ENCODE assay signal across 13 cellular contexts in genomic region chr2:109317471-109318090, GRCh38.
DNase-seq lines count a peak whose midpoint lies in the region; ATAC-seq and TF ChIP-seq lines count a peak whose summit lies in the region.
"Had no signal": no experiment of that assay in that cellular context is flagged by ENCODE, and none has a peak within 500 bp of the region (broad histone marks: within the 10 kb centered on the region; RNA-seq: fewer than 3 reads in every experiment).

No MANE protein-coding gene starts in this region.

- no peak for TF ChIP-seq CTCF in brain (conservative IDR thresholded peaks at IDR 0.05)
- TF ChIP-seq CTCF in lower lobe of right lung (IDR thresholded peaks at IDR 0.05), result no peak
- no peak for TF ChIP-seq CTCF in suprapubic skin (IDR thresholded peaks at IDR 0.05)
- no peak for TF ChIP-seq CTCF in PC-3 (conservative IDR thresholded peaks at IDR 0.05; ENCODE audit: low read depth, low read length)

- TF ChIP-seq POLR2A in suprapubic skin (IDR thresholded peaks at IDR 0.05), result no peak

- H3K4me1 Mint-ChIP-seq in brain (peaks cover 74% of the 10 kb centered on the region), T-helper 17 cell (peaks cover 12% of the 10 kb centered on the region)

- H3K9me3 ChIP-seq in GM23248 (ENCODE audit: low read depth) (no peaks in the 10 kb centered on the region), lower lobe of right lung (no peaks in the 10 kb centered on the region), suprapubic skin (no peaks in the 10 kb centered on the region), PC-3 (ENCODE audit: low read length) (no peaks in the 10 kb centered on the region), T-helper 17 cell (ENCODE audit: control insufficient read depth, low read length, poor library complexity, severe bottlenecking) (no peaks in the 10 kb centered on the region)

- CTCF ChIA-PET in PC-3 (lab: Charles Lee), result no interaction called here

- H3K9me2 ChIP-seq in GM23248 (ENCODE audit: insufficient read depth) (no peaks in the 10 kb centered on the region), PC-3 (replicated peaks; ENCODE audit: low read length) (no peaks in the 10 kb centered on the region)

- POLR2A ChIA-PET in PC-3 (lab: Charles Lee; ENCODE audit: unreplicated experiment), result no interaction called here

- BruUV-seq in PC-3 (replicated peaks; lab: Mats Ljungman, UMichigan), result no TSS peak

- peaks cover 23% of the 10 kb centered on the region for H3F3A ChIP-seq in GM23248 (ENCODE audit: insufficient read depth)
- H3F3A ChIP-seq in PC-3 (ENCODE audit: low read length, unreplicated experiment), result no peaks in the 10 kb centered on the region

- DNase-seq in GM23248, result peak; percentile 31
- no peak for DNase-seq in lower lobe of right lung
- DNase-seq in suprapubic skin (ENCODE audit: low spot score in 2 of 2), result no peak
- DNase-seq in PC-3, result no peak
- no peak for DNase-seq in T-helper 17 cell
- DNase-seq in AML-193 (lab: John Stamatoyannopoulos, UW), result no peak
- DNase-seq: activated T-cell treated with anti-CD3 and anti-CD28 coated beads, Interleukin-2, amount 50 U/mL, for 1 hour; effector memory CD4-positive, alpha-beta T cell; stimulated activated CD4-positive, alpha-beta T cell treated with anti-CD3 and anti-CD28 coated beads, Interleukin-2, amount 100 ng/mL, for 24 hours had no signal

- H3K79me2 ChIP-seq in GM23248 (ENCODE audit: insufficient read depth) (0 out of 2 replicates have a peak, but pooled peaks cover 7% of the 10 kb centered on the region), PC-3 (ENCODE audit: low read length) (peaks cover 11% of the 10 kb centered on the region; the same call in 1 of the 2 replicates)

- no peaks in the 10 kb centered on the region for H3K27me3 ChIP-seq in GM23248 (replicated peaks; ENCODE audit: insufficient read depth)
- H3K27me3 ChIP-seq in lower lobe of right lung (ENCODE audit: low read depth), result no peaks in the 10 kb centered on the region
- no peaks in the 10 kb centered on the region for H3K27me3 ChIP-seq in suprapubic skin
- H3K27me3 ChIP-seq in PC-3 (ENCODE audit: low read length), result no peaks in the 10 kb centered on the region

- H4K20me1 ChIP-seq in GM23248 (ENCODE audit: insufficient read depth) (no peaks in the 10 kb centered on the region), PC-3 (ENCODE audit: low read length) (no peaks in the 10 kb centered on the region)

- ATAC-seq in lower lobe of right lung (no peak), GM21737 (IDR thresholded peaks at IDR 0.05; ENCODE audit: unreplicated experiment) (no peak), PC-3 (no peak), T-helper 17 cell (no peak)
- ATAC-seq: activated CD4-positive, CD25-positive, alpha-beta regulatory T cell treated with anti-CD3 and anti-CD28 coated beads, Interleukin-2, amount 50 U/mL, for 24 hours had no signal

- H3K9ac ChIP-seq in GM23248, result peak overlapping the region; percentile 80
- no peak overlapping the region for H3K9ac ChIP-seq in PC-3 (ENCODE audit: low read length)

- no peak overlapping the region for H2AFZ ChIP-seq in GM23248
- no peak overlapping the region for H2AFZ ChIP-seq in PC-3 (ENCODE audit: low read length)

- H3K9me3 Mint-ChIP-seq in brain, result peaks cover 0 to 2% (median 0%) of the 10 kb centered on the region in 5 experiments

- peak overlapping the region in 2 of 5 experiments; percentile 32 to 66 for H3K4me3 Mint-ChIP-seq in brain
- no peak overlapping the region for H3K4me3 Mint-ChIP-seq in T-helper 17 cell

- peak overlapping the region; percentile 55 for H3K4me3 ChIP-seq in GM23248
- H3K4me3 ChIP-seq in lower lobe of right lung, result no peak overlapping the region
- H3K4me3 ChIP-seq in suprapubic skin, result no peak overlapping the region
- no peak overlapping the region for H3K4me3 ChIP-seq in PC-3 (ENCODE audit: low read length)
- H3K4me3 ChIP-seq: lung had no signal

- no peak for TF ChIP-seq EP300 in suprapubic skin (IDR thresholded peaks at IDR 0.05)

- peak overlapping the region; percentile 83 for H3K4me2 ChIP-seq in GM23248 (ENCODE audit: unreplicated experiment)
- no peak overlapping the region for H3K4me2 ChIP-seq in PC-3 (ENCODE audit: low read length)

- in situ Hi-C loops in GM23248 (cut with MboI), result no loop called here

- H3K27ac Mint-ChIP-seq in brain (peak overlapping the region in 4 of 5 experiments; percentile 11 to 96 (median 90)), T-helper 17 cell (no peak overlapping the region)

- H3K36me3 ChIP-seq in GM23248 (ENCODE audit: low read depth), result no peaks in the 10 kb centered on the region
- H3K36me3 ChIP-seq in lower lobe of right lung, result no peaks in the 10 kb centered on the region
- H3K36me3 ChIP-seq in suprapubic skin, result no peaks in the 10 kb centered on the region
- no peaks in the 10 kb centered on the region for H3K36me3 ChIP-seq in PC-3 (ENCODE audit: low read depth, low read length)

- H3K36me3 Mint-ChIP-seq in brain (no peaks in the 10 kb centered on the region), T-helper 17 cell (ENCODE audit: low read depth) (no peaks in the 10 kb centered on the region)

- 32 to 34% methylated on average over 15 of the region's 15 CpGs for WGBS in GM23248 (ENCODE audit: low coverage in 1 of 2, low lambda C conversion rate in 2 of 2, missing lambda C conversion rate in 2 of 2), 2 experiments
- WGBS in suprapubic skin, result 48% methylated on average over 15 of the region's 15 CpGs

- H3K27me3 Mint-ChIP-seq in brain (peaks cover 4% of the 10 kb centered on the region), T-helper 17 cell (peaks cover 67% of the 10 kb centered on the region)

- H3K4me1 ChIP-seq in GM23248 (ENCODE audit: insufficient read depth), result peaks cover 32% of the 10 kb centered on the region
- H3K4me1 ChIP-seq in lower lobe of right lung, result peaks cover 49% of the 10 kb centered on the region
- H3K4me1 ChIP-seq in suprapubic skin, result peaks cover 46% of the 10 kb centered on the region
- H3K4me1 ChIP-seq in PC-3 (ENCODE audit: insufficient read depth, low read length), result peaks cover 10% of the 10 kb centered on the region

- intact Hi-C loops in lower lobe of right lung (cut with DNase I), result no loop called here
- intact Hi-C loops in PC-3 (cut with micrococcal nuclease), result no loop called here

- H3K27ac ChIP-seq in GM23248 (peak overlapping the region; percentile 91), lower lobe of right lung (peak overlapping the region; percentile 79), suprapubic skin (peak overlapping the region; percentile 80), PC-3 (ENCODE audit: low read length) (no peak overlapping the region)
